Comparison of ENCODE assay signal across 16 cellular contexts in genomic region chr19:2079865-2080301, GRCh38.
DNase-seq lines count a peak whose midpoint lies in the region; ATAC-seq and TF ChIP-seq lines count a peak whose summit lies in the region.
"Had no signal": no experiment of that assay in that cellular context is flagged by ENCODE, and none has a peak within 500 bp of the region (broad histone marks: within the 10 kb centered on the region; RNA-seq: fewer than 3 reads in every experiment).

No MANE protein-coding gene starts in this region.

- H3K27me3 Mint-ChIP-seq in activated T-cell treated with anti-CD3 and anti-CD28 coated beads, Interleukin-2, amount 50 U/mL, for 24 hours: no peaks in the 10 kb centered on the region
- H3K27me3 Mint-ChIP-seq in stimulated activated naive B cell treated with anti-CD40 and anti-IgM and Interleukin-4, amounts not matched to agents 10 μg/mL and 1 μg/mL and 100 μg/mL, for 72 hours: no peaks in the 10 kb centered on the region

- H3K36me3 ChIP-seq in RWPE2 (ENCODE audit: low read depth): peaks cover 90% of the 10 kb centered on the region
- H3K36me3 ChIP-seq in effector memory CD4-positive, alpha-beta T cell (ENCODE audit: control insufficient read depth, insufficient read depth, low read length): peaks cover 57% of the 10 kb centered on the region

- no peak for ATAC-seq in RWPE2 (ENCODE audit: low read depth)
- ATAC-seq in stimulated activated naive B cell treated with anti-CD40 and anti-IgM and Interleukin-4, amounts not matched to agents 10 μg/mL and 1 μg/mL and 100 μg/mL, for 72 hours (replicated peaks): no peak
- ATAC-seq in GM19467 (IDR thresholded peaks at IDR 0.05; ENCODE audit: unreplicated experiment): no peak
- ATAC-seq in HG02588 (IDR thresholded peaks at IDR 0.05; ENCODE audit: unreplicated experiment): no peak

- H3K4me3 Mint-ChIP-seq in activated T-cell treated with anti-CD3 and anti-CD28 coated beads, Interleukin-2, amount 50 U/mL, for 24 hours: peak overlapping the region; percentile 96
- peak overlapping the region; percentile 72 for H3K4me3 Mint-ChIP-seq in stimulated activated naive B cell treated with anti-CD40 and anti-IgM and Interleukin-4, amounts not matched to agents 10 μg/mL and 1 μg/mL and 100 μg/mL, for 72 hours

- peaks cover 97% of the 10 kb centered on the region for H3K36me3 Mint-ChIP-seq in activated T-cell treated with anti-CD3 and anti-CD28 coated beads, Interleukin-2, amount 50 U/mL, for 24 hours (ENCODE audit: low read depth)
- peaks cover 78 to 79% of the 10 kb centered on the region in 2 donors for H3K36me3 Mint-ChIP-seq in stimulated activated naive B cell treated with anti-CD40 and anti-IgM and Interleukin-4, amounts not matched to agents 10 μg/mL and 1 μg/mL and 100 μg/mL, for 72 hours

- H3K9me3 ChIP-seq in RWPE2 (ENCODE audit: severe bottlenecking): no peaks in the 10 kb centered on the region
- H3K9me3 ChIP-seq in effector memory CD4-positive, alpha-beta T cell (ENCODE audit: control insufficient read depth, low read length): no peaks in the 10 kb centered on the region
- H3K9me3 ChIP-seq: prostate gland had no signal

- no peak for TF ChIP-seq CTCF in RWPE2 (IDR thresholded peaks at IDR 0.05; ENCODE audit: poor library complexity, severe bottlenecking)

- peaks cover 12% of the 10 kb centered on the region for H3K4me1 ChIP-seq in RWPE2 (ENCODE audit: insufficient read depth, poor library complexity, severe bottlenecking)
- H3K4me1 ChIP-seq in effector memory CD4-positive, alpha-beta T cell (ENCODE audit: control insufficient read depth, insufficient read depth, low read length, poor library complexity, severe bottlenecking): peaks cover 37% of the 10 kb centered on the region

- H3K27me3 ChIP-seq in RWPE2 (ENCODE audit: insufficient read depth, poor library complexity, severe bottlenecking): no peaks in the 10 kb centered on the region
- no peaks in the 10 kb centered on the region for H3K27me3 ChIP-seq in effector memory CD4-positive, alpha-beta T cell (replicated peaks; ENCODE audit: control insufficient read depth, insufficient read depth, low read length, poor library complexity, severe bottlenecking)
- H3K27me3 ChIP-seq: dorsolateral prefrontal cortex had no signal

- peaks cover 43% of the 10 kb centered on the region for H3K4me1 Mint-ChIP-seq in activated T-cell treated with anti-CD3 and anti-CD28 coated beads, Interleukin-2, amount 50 U/mL, for 24 hours (ENCODE audit: low read depth)
- H3K4me1 Mint-ChIP-seq in stimulated activated naive B cell treated with anti-CD40 and anti-IgM and Interleukin-4, amounts not matched to agents 10 μg/mL and 1 μg/mL and 100 μg/mL, for 72 hours: peaks cover 41 to 69% of the 10 kb centered on the region in 2 donors

- no peak for DNase-seq in activated T-cell treated with anti-CD3 and anti-CD28 coated beads, Interleukin-2, amount 50 U/mL, for 24 hours
- no peak for DNase-seq in activated T-cell treated with anti-CD3 and anti-CD28 coated beads, Interleukin-2, amount 50 U/mL, for 48 hours
- no peak for DNase-seq in RWPE2 (ENCODE audit: low spot score)
- no peak for DNase-seq in effector memory CD4-positive, alpha-beta T cell
- DNase-seq in stimulated activated naive B cell treated with anti-CD40 and anti-IgM and Interleukin-4, amounts not matched to agents 10 μg/mL and 1 μg/mL and 100 μg/mL, for 72 hours: no peak
- no peak for DNase-seq in retina
- DNase-seq: ACHN, dorsolateral prefrontal cortex, kidney glomerular epithelial cell, NCI-H187 treated with DMSO at 0.1 percent for 48 hours, NCI-H510A, substantia nigra, WERI-Rb-1 had no signal

- H3K9me3 Mint-ChIP-seq in activated T-cell treated with anti-CD3 and anti-CD28 coated beads, Interleukin-2, amount 50 U/mL, for 24 hours: no peaks in the 10 kb centered on the region
- no peaks in the 10 kb centered on the region for H3K9me3 Mint-ChIP-seq in stimulated activated naive B cell treated with anti-CD40 and anti-IgM and Interleukin-4, amounts not matched to agents 10 μg/mL and 1 μg/mL and 100 μg/mL, for 72 hours

- no peak overlapping the region for H3K4me3 ChIP-seq in RWPE2 (ENCODE audit: severe bottlenecking)
- H3K4me3 ChIP-seq in effector memory CD4-positive, alpha-beta T cell (ENCODE audit: insufficient read depth, low read depth, low read length, poor library complexity, severe bottlenecking): no peak overlapping the region
- H3K4me3 ChIP-seq: dorsolateral prefrontal cortex, prostate gland had no signal

- peak overlapping the region; percentile 98 for H3K27ac Mint-ChIP-seq in activated T-cell treated with anti-CD3 and anti-CD28 coated beads, Interleukin-2, amount 50 U/mL, for 24 hours
- H3K27ac Mint-ChIP-seq in stimulated activated naive B cell treated with anti-CD40 and anti-IgM and Interleukin-4, amounts not matched to agents 10 μg/mL and 1 μg/mL and 100 μg/mL, for 72 hours: peak overlapping the region; percentile 89

- H3K27ac ChIP-seq in RWPE2 (ENCODE audit: poor library complexity, severe bottlenecking): peak overlapping the region; percentile 47
- peak overlapping the region; percentile 63 for H3K27ac ChIP-seq in effector memory CD4-positive, alpha-beta T cell (ENCODE audit: insufficient read depth, low read length, poor library complexity, severe bottlenecking)
- H3K27ac ChIP-seq: dorsolateral prefrontal cortex, prostate gland, WERI-Rb-1 had no signal
